ENCODE assay signal across 25 cellular contexts in the genomic region with DNA sequence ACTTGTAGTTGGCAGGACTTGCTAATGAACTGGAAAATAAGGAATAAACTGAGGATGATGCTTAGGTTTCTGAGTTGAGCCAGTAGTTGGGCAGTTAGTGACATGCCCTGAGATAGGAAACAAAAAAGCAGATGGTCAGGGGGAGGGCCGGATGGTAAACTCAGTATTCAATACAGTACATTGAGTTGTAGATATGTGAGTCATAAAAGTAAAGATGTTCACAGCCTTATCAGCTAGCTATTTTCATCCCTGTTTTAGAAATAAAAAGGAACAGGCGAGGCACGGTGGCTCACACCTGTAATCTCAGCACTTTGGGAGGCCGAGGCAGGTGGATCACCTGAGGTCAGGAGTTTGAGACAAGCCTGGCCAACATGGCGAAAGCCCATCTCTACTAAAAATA.
"Had no signal": no experiment of that assay in that cellular context is flagged by ENCODE, and none has a peak within 500 bp of the region (broad histone marks: within the 10 kb centered on the region; RNA-seq: fewer than 3 reads in every experiment).

No MANE protein-coding gene starts in this region.

- H3K36me3 ChIP-seq: colonic mucosa, esophagus squamous epithelium, gastrocnemius medialis, heart right ventricle, left lung, lower lobe of right lung had no signal

- H3K27me3 ChIP-seq: colonic mucosa, esophagus squamous epithelium, gastrocnemius medialis, heart right ventricle, left lung had no signal

- DNase-seq: colonic mucosa; cortex of kidney; effector CD8-positive, alpha-beta T cell; effector memory CD8-positive, alpha-beta T cell; endodermal cell; erythroblast; esophagus squamous epithelium; foreskin fibroblast; foreskin melanocyte; gastrocnemius medialis; glutamatergic neuron; head of caudate nucleus; heart right ventricle; hippocampal formation; left cardiac atrium; left lung; left ventricle myocardium superior; lower lobe of right lung; mesenchymal stem cell; midbrain had no signal

- FAIRE-seq: endometrium, islet of Langerhans, keratinocyte had no signal

- H3K9me3 ChIP-seq: colonic mucosa, esophagus squamous epithelium, gastrocnemius medialis, heart right ventricle, left lung, lower lobe of right lung had no signal

- H3K4me1 ChIP-seq: colonic mucosa had no signal

- H3K4me3 ChIP-seq: colonic mucosa, esophagus squamous epithelium, gastrocnemius medialis, heart right ventricle, left lung, lower lobe of right lung had no signal

- H3K27ac ChIP-seq: colonic mucosa, epithelial cell of prostate, esophagus squamous epithelium, gastrocnemius medialis, heart right ventricle, left lung, lower lobe of right lung had no signal

- ATAC-seq: effector memory CD8-positive, alpha-beta T cell; esophagus mucosa; gastrocnemius medialis; heart right ventricle; left cardiac atrium; left lung; left ventricle myocardium superior; lower lobe of right lung had no signal
